Comparison of ENCODE assay signal across 1 cellular context in the genomic region with DNA sequence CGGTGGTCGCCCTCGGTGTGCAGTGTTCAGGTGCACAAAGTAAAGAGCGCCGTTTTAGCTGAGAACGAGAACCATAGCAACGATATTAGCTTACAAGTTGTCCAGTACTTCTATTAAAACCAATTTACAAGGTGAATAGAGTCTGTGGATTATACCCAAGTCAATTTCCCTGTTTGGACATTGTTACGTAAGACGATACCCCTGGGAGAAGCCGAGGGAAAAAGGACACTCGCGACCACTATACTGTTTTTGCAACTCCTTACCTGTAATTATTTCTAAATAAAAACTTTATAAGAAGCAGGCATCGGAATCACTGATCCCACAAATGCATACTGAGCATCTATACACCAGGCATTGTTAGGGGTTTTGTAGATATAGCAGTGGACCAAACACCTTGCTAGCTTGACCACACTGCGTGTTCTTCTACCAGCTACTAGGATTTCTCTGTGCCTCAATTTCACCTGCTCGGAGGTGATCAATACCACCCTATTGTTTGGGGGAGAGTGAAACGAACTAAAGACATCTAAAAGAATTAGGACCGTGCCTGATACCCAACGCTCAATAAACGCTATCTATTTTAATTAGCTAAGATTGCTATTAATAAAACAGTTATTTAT.
TF ChIP-seq lines count a peak whose summit lies in the region.

No MANE protein-coding gene starts in this region.

TF ChIP-seq in K562, 482 proteins besides CTCF, POLR2A, EP300 and RAD21 (continued from another document):
- TF ChIP-seq, protein P1, sequence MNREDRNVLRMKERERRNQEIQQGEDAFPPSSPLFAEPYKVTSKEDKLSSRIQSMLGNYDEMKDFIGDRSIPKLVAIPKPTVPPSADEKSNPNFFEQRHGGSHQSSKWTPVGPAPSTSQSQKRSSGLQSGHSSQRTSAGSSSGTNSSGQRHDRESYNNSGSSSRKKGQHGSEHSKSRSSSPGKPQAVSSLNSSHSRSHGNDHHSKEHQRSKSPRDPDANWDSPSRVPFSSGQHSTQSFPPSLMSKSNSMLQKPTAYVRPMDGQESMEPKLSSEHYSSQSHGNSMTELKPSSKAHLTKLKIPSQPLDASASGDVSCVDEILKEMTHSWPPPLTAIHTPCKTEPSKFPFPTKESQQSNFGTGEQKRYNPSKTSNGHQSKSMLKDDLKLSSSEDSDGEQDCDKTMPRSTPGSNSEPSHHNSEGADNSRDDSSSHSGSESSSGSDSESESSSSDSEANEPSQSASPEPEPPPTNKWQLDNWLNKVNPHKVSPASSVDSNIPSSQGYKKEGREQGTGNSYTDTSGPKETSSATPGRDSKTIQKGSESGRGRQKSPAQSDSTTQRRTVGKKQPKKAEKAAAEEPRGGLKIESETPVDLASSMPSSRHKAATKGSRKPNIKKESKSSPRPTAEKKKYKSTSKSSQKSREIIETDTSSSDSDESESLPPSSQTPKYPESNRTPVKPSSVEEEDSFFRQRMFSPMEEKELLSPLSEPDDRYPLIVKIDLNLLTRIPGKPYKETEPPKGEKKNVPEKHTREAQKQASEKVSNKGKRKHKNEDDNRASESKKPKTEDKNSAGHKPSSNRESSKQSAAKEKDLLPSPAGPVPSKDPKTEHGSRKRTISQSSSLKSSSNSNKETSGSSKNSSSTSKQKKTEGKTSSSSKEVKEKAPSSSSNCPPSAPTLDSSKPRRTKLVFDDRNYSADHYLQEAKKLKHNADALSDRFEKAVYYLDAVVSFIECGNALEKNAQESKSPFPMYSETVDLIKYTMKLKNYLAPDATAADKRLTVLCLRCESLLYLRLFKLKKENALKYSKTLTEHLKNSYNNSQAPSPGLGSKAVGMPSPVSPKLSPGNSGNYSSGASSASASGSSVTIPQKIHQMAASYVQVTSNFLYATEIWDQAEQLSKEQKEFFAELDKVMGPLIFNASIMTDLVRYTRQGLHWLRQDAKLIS (CRISPR knock-in tag; IDR thresholded peaks at IDR 0.05) = no peak
- TF ChIP-seq SMAD4 (CRISPR knock-in tag; conservative IDR thresholded peaks at IDR 0.05) (0 out of 2 replicates have a peak, but pooled peaks have one; percentile 2), POLR3A (IDR thresholded peaks at IDR 0.05; ENCODE audit: borderline replicate concordance, extremely low read depth, insufficient read depth, insufficient read length) (no peak), SAP30 (IDR thresholded peaks at IDR 0.05; ENCODE audit: borderline replicate concordance, insufficient read depth, low read depth, low read length, poor library complexity, severe bottlenecking) (no peak), WHSC1 (IDR thresholded peaks at IDR 0.05; ENCODE audit: low read length) (no peak), EHMT2 (IDR thresholded peaks at IDR 0.05) (no peak), ZNF41 (CRISPR knock-in tag; conservative IDR thresholded peaks at IDR 0.05) (no peak), TBL1XR1 (IDR thresholded peaks at IDR 0.05; ENCODE audit: low read length in 2 of 2) (no peak), NONO (IDR thresholded peaks at IDR 0.05; ENCODE audit: low read depth in 2 of 2, low read length in 1 of 2) (no peak), XRCC5 (IDR thresholded peaks at IDR 0.05; ENCODE audit: low read depth, low read length) (no peak), DACH1 (IDR thresholded peaks at IDR 0.05; ENCODE audit: partially characterized antibody) (no peak), NFE2L1 (tag; IDR thresholded peaks at IDR 0.05; ENCODE audit: borderline replicate concordance, low read depth) (no peak), SMARCB1 (IDR thresholded peaks at IDR 0.05; ENCODE audit: insufficient read length, low read depth) (no peak), ELF4 (CRISPR knock-in tag; IDR thresholded peaks at IDR 0.05) (no peak), FOXK2 (conservative IDR thresholded peaks at IDR 0.05 in 1 of 2, IDR thresholded peaks at IDR 0.05 in 1 of 2; ENCODE audit: low read depth in 2 of 2) (no peak; a peak in 1 of 4 replicates), ZNF143 (CRISPR knock-in tag; IDR thresholded peaks at IDR 0.05) (no peak), ZBTB8A (IDR thresholded peaks at IDR 0.05; ENCODE audit: partially characterized antibody) (no peak), CEBPB (tag; IDR thresholded peaks at IDR 0.05) (no peak), HNRNPL (IDR thresholded peaks at IDR 0.05; ENCODE audit: low read depth, low read length) (no peak), ZNF764 (CRISPR knock-in tag; IDR thresholded peaks at IDR 0.05; ENCODE audit: low read depth) (0 out of 2 replicates have a peak, but pooled peaks have one; percentile 27), CBX5 (IDR thresholded peaks at IDR 0.05; ENCODE audit: borderline replicate concordance, low read depth) (no peak), U2AF1 (optimal IDR thresholded peaks at IDR 0.05; ENCODE audit: low read depth, low read length) (no peak), KAT2B (IDR thresholded peaks at IDR 0.05; ENCODE audit: low read depth, low read length) (no peak), ARNT (IDR thresholded peaks at IDR 0.05) (0 out of 4 replicates have a peak, but pooled peaks of 1 of the 2 experiments have one; percentile 26), ZNF133 (CRISPR knock-in tag; IDR thresholded peaks at IDR 0.05) (no peak), CBX2 (IDR thresholded peaks at IDR 0.05; ENCODE audit: insufficient read depth, low read length, poor library complexity, severe bottlenecking) (no peak), HIVEP1 (CRISPR knock-in tag; IDR thresholded peaks at IDR 0.05) (no peak), BRD9 (IDR thresholded peaks at IDR 0.05; ENCODE audit: low read depth, partially characterized antibody) (no peak), KDM4B (IDR thresholded peaks at IDR 0.05; ENCODE audit: borderline replicate concordance in 2 of 2, low read depth in 1 of 2) (no peak), L3MBTL2 (IDR thresholded peaks at IDR 0.05) (0 out of 2 replicates have a peak, but pooled peaks have one; percentile 14), PHF21A (IDR thresholded peaks at IDR 0.05; ENCODE audit: borderline replicate concordance, low read depth) (no peak), ATF1 (CRISPR knock-in tag; IDR thresholded peaks at IDR 0.05) (no peak), ATF1 (tag; IDR thresholded peaks at IDR 0.05) (no peak; the same call in 1 of the 2 replicates), MTA3 (IDR thresholded peaks at IDR 0.05; ENCODE audit: borderline replicate concordance) (peak; percentile 24; the same call in 1 of the 2 replicates)
- TF ChIP-seq, protein P2, sequence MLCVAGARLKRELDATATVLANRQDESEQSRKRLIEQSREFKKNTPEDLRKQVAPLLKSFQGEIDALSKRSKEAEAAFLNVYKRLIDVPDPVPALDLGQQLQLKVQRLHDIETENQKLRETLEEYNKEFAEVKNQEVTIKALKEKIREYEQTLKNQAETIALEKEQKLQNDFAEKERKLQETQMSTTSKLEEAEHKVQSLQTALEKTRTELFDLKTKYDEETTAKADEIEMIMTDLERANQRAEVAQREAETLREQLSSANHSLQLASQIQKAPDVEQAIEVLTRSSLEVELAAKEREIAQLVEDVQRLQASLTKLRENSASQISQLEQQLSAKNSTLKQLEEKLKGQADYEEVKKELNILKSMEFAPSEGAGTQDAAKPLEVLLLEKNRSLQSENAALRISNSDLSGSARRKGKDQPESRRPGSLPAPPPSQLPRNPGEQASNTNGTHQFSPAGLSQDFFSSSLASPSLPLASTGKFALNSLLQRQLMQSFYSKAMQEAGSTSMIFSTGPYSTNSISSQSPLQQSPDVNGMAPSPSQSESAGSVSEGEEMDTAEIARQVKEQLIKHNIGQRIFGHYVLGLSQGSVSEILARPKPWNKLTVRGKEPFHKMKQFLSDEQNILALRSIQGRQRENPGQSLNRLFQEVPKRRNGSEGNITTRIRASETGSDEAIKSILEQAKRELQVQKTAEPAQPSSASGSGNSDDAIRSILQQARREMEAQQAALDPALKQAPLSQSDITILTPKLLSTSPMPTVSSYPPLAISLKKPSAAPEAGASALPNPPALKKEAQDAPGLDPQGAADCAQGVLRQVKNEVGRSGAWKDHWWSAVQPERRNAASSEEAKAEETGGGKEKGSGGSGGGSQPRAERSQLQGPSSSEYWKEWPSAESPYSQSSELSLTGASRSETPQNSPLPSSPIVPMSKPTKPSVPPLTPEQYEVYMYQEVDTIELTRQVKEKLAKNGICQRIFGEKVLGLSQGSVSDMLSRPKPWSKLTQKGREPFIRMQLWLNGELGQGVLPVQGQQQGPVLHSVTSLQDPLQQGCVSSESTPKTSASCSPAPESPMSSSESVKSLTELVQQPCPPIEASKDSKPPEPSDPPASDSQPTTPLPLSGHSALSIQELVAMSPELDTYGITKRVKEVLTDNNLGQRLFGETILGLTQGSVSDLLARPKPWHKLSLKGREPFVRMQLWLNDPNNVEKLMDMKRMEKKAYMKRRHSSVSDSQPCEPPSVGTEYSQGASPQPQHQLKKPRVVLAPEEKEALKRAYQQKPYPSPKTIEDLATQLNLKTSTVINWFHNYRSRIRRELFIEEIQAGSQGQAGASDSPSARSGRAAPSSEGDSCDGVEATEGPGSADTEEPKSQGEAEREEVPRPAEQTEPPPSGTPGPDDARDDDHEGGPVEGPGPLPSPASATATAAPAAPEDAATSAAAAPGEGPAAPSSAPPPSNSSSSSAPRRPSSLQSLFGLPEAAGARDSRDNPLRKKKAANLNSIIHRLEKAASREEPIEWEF (CRISPR knock-in tag; IDR thresholded peaks at IDR 0.05) = no peak
- TF ChIP-seq, protein P3, sequence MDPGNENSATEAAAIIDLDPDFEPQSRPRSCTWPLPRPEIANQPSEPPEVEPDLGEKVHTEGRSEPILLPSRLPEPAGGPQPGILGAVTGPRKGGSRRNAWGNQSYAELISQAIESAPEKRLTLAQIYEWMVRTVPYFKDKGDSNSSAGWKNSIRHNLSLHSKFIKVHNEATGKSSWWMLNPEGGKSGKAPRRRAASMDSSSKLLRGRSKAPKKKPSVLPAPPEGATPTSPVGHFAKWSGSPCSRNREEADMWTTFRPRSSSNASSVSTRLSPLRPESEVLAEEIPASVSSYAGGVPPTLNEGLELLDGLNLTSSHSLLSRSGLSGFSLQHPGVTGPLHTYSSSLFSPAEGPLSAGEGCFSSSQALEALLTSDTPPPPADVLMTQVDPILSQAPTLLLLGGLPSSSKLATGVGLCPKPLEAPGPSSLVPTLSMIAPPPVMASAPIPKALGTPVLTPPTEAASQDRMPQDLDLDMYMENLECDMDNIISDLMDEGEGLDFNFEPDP (CRISPR knock-in tag; IDR thresholded peaks at IDR 0.05) = no peak
- TF ChIP-seq, protein P4, sequence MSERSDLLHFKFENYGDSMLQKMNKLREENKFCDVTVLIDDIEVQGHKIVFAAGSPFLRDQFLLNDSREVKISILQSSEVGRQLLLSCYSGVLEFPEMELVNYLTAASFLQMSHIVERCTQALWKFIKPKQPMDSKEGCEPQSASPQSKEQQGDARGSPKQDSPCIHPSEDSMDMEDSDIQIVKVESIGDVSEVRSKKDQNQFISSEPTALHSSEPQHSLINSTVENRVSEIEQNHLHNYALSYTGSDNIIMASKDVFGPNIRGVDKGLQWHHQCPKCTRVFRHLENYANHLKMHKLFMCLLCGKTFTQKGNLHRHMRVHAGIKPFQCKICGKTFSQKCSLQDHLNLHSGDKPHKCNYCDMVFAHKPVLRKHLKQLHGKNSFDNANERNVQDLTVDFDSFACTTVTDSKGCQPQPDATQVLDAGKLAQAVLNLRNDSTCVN (CRISPR knock-in tag; IDR thresholded peaks at IDR 0.05) = no peak
- TF ChIP-seq, protein P5, sequence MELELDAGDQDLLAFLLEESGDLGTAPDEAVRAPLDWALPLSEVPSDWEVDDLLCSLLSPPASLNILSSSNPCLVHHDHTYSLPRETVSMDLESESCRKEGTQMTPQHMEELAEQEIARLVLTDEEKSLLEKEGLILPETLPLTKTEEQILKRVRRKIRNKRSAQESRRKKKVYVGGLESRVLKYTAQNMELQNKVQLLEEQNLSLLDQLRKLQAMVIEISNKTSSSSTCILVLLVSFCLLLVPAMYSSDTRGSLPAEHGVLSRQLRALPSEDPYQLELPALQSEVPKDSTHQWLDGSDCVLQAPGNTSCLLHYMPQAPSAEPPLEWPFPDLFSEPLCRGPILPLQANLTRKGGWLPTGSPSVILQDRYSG (tag; conservative IDR thresholded peaks at IDR 0.05; ENCODE audit: low read depth) = no peak
- TF ChIP-seq, protein P6, sequence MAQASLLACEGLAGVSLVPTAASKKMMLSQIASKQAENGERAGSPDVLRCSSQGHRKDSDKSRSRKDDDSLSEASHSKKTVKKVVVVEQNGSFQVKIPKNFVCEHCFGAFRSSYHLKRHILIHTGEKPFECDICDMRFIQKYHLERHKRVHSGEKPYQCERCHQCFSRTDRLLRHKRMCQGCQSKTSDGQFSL (CRISPR knock-in tag; IDR thresholded peaks at IDR 0.05) = 0 out of 2 replicates have a peak, but pooled peaks have one; percentile 56
- TF ChIP-seq, protein P6 (tag; IDR thresholded peaks at IDR 0.05) = no peak
